ENCODE assay signal across 12 cellular contexts in genomic region chr5:150502106-150502505, GRCh38. TPM values are rescaled to one million over a fixed set of nuclear protein-coding genes. Genes with fewer than 3 reads are reported as not detected.
DNase-seq lines count a peak whose midpoint lies in the region; ATAC-seq and TF ChIP-seq lines count a peak whose summit lies in the region.
"Had no signal": no experiment of that assay in that cellular context is flagged by ENCODE, and none has a peak within 500 bp of the region (broad histone marks: within the 10 kb centered on the region; RNA-seq: fewer than 3 reads in every experiment).

No MANE protein-coding gene starts in this region.

- no peak for DNase-seq in CD14-positive monocyte (ENCODE audit: low spot score)
- no peak for DNase-seq in RWPE1 (ENCODE audit: low spot score)
- DNase-seq in osteocyte (ENCODE audit: extremely low spot score, unreplicated experiment): no peak
- no peak for DNase-seq in posterior vena cava (ENCODE audit: low spot score)
- DNase-seq: activated T-cell treated with anti-CD3 and anti-CD28 coated beads, Interleukin-2, amount 50 U/mL, for 48 hours; SIG-M5; stimulated activated CD4-positive, alpha-beta T cell treated with anti-CD3 and anti-CD28 coated beads, Interleukin-4, amount 100 ng/mL, for 1 hour had no signal

- H3K4me3 Mint-ChIP-seq in CD14-positive monocyte (no peak overlapping the region), osteocyte (ENCODE audit: unreplicated experiment) (no peak overlapping the region)

- CTCF ChIA-PET in RWPE1 (lab: Yijun Ruan, JAX): interaction anchor here (1.2 kb wide), 1 partner anchor 8 kb away, joined by 3 read pairs; no protein-coding TSS in a partner anchor

- intact Hi-C loops in CD14-positive monocyte (cut with micrococcal nuclease) (no loop called here), posterior vena cava (cut with DNase I) (no loop called here)

- H3K36me3 Mint-ChIP-seq in CD14-positive monocyte (peaks cover 35 to 43% of the 10 kb centered on the region in 2 donors), osteocyte (ENCODE audit: unreplicated experiment) (no peaks in the 10 kb centered on the region)

- H3K27ac Mint-ChIP-seq in CD14-positive monocyte (peak overlapping the region; percentile 10 to 83 (median 46)), osteocyte (ENCODE audit: unreplicated experiment) (peak overlapping the region; percentile 29)

- no peaks in the 10 kb centered on the region for H3K9me3 Mint-ChIP-seq in CD14-positive monocyte
- H3K9me3 Mint-ChIP-seq in osteocyte (ENCODE audit: unreplicated experiment): no peaks in the 10 kb centered on the region

- TF ChIP-seq CTCF in CD14-positive monocyte (IDR thresholded peaks at IDR 0.05) (no peak), RWPE1 (conservative IDR thresholded peaks at IDR 0.05; ENCODE audit: low read depth) (no peak), osteocyte (IDR thresholded peaks at IDR 0.05) (no peak)

- POLR2A ChIA-PET in RWPE1 (lab: Yijun Ruan, JAX; ENCODE audit: low non-redundant PET): no interaction called here

- H3K4me1 Mint-ChIP-seq in CD14-positive monocyte (peaks cover 67% of the 10 kb centered on the region), osteocyte (ENCODE audit: unreplicated experiment) (peaks cover 59% of the 10 kb centered on the region)

- H3K27ac ChIP-seq in RWPE1: peak overlapping the region; percentile 97
- H3K27ac ChIP-seq: VCaP had no signal

- ATAC-seq in esophagus mucosa (peak; percentile 43), GM21786 (IDR thresholded peaks at IDR 0.05; ENCODE audit: unreplicated experiment) (no peak), HG03432 (IDR thresholded peaks at IDR 0.05; ENCODE audit: unreplicated experiment) (no peak), HG03571 (IDR thresholded peaks at IDR 0.05; ENCODE audit: unreplicated experiment) (no peak)

- H3K27me3 Mint-ChIP-seq in CD14-positive monocyte (ENCODE audit: low read depth in 3 of 3) (no peaks in the 10 kb centered on the region), osteocyte (ENCODE audit: unreplicated experiment) (no peaks in the 10 kb centered on the region)

RNA-seq across cellular contexts. Expression of gene NDST1, which starts 5.8 kb away (rescaled TPM):
- polyA plus RNA-seq in CD14-positive monocyte: 1 to 10 TPM; 7.0 to 7.5 TPM
- total RNA-seq in esophagus mucosa: 112 TPM
- 110 and 118 TPM in 2 replicates for total RNA-seq in osteocyte
- total RNA-seq in posterior vena cava: 10 to 100 TPM; 57.9 to 68.8 TPM

RNA-seq across cellular contexts. Expression of gene RPS14, which starts 52.6 kb away (rescaled TPM):
- polyA plus RNA-seq in CD14-positive monocyte: 1,000 to 10,000 TPM; 2,768 to 3,499 TPM
- total RNA-seq in esophagus mucosa (1,847 TPM), osteocyte (1,748 and 1,798 TPM in 2 replicates), posterior vena cava (1,000 to 10,000 TPM; 1,337 to 1,411 TPM)
